ENCODE assay signal across 1 cellular context in genomic region chr4:1289232-1290164, GRCh38.
A peak's percentile ranks its signal among the peaks of the same experiment; 100 is the strongest.
TF ChIP-seq lines count a peak whose summit lies in the region.

Gene MAEA, plus strand, starts transcription at chr4:1289891. Its CDS starts 23 bp downstream, at chr4:1289914.

TF ChIP-seq in HepG2, 621 proteins besides CTCF, POLR2A, EP300 and RAD21 (continued from another document and continues in another):
- TF ChIP-seq, protein P1, sequence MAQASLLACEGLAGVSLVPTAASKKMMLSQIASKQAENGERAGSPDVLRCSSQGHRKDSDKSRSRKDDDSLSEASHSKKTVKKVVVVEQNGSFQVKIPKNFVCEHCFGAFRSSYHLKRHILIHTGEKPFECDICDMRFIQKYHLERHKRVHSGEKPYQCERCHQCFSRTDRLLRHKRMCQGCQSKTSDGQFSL (CRISPR knock-in tag; IDR thresholded peaks at IDR 0.05) = no peak
- TF ChIP-seq PHF21A (CRISPR knock-in tag; IDR thresholded peaks at IDR 0.05) = peak; percentile 84
- no peak for TF ChIP-seq ZSCAN12 (CRISPR knock-in tag; IDR thresholded peaks at IDR 0.05)
- TF ChIP-seq, protein P2, sequence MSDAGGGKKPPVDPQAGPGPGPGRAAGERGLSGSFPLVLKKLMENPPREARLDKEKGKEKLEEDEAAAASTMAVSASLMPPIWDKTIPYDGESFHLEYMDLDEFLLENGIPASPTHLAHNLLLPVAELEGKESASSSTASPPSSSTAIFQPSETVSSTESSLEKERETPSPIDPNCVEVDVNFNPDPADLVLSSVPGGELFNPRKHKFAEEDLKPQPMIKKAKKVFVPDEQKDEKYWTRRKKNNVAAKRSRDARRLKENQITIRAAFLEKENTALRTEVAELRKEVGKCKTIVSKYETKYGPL (CRISPR knock-in tag; IDR thresholded peaks at IDR 0.05) = no peak
- TF ChIP-seq ZFY (CRISPR knock-in tag; IDR thresholded peaks at IDR 0.05) = peak; percentile 87
- TF ChIP-seq PLSCR1 (CRISPR knock-in tag; IDR thresholded peaks at IDR 0.05; ENCODE audit: borderline replicate concordance) = no peak
- no peak; the same call in 1 of the 2 replicates for TF ChIP-seq ZMAT3 (CRISPR knock-in tag; conservative IDR thresholded peaks at IDR 0.05)
- TF ChIP-seq, protein P3, sequence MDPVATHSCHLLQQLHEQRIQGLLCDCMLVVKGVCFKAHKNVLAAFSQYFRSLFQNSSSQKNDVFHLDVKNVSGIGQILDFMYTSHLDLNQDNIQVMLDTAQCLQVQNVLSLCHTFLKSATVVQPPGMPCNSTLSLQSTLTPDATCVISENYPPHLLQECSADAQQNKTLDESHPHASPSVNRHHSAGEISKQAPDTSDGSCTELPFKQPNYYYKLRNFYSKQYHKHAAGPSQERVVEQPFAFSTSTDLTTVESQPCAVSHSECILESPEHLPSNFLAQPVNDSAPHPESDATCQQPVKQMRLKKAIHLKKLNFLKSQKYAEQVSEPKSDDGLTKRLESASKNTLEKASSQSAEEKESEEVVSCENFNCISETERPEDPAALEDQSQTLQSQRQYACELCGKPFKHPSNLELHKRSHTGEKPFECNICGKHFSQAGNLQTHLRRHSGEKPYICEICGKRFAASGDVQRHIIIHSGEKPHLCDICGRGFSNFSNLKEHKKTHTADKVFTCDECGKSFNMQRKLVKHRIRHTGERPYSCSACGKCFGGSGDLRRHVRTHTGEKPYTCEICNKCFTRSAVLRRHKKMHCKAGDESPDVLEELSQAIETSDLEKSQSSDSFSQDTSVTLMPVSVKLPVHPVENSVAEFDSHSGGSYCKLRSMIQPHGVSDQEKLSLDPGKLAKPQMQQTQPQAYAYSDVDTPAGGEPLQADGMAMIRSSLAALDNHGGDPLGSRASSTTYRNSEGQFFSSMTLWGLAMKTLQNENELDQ (CRISPR knock-in tag; IDR thresholded peaks at IDR 0.05; ENCODE audit: borderline replicate concordance) = no peak
- no peak for TF ChIP-seq PAX8 (CRISPR knock-in tag; IDR thresholded peaks at IDR 0.05; ENCODE audit: borderline replicate concordance)
- no peak for TF ChIP-seq ZBTB1 (CRISPR knock-in tag; IDR thresholded peaks at IDR 0.05; ENCODE audit: borderline replicate concordance)
- peak; percentile 31; the same call in 1 of the 2 replicates for TF ChIP-seq IRF2 (CRISPR knock-in tag; IDR thresholded peaks at IDR 0.05)
- peak; percentile 75 for TF ChIP-seq SRY (CRISPR knock-in tag; IDR thresholded peaks at IDR 0.05)
- no peak for TF ChIP-seq ZFP90 (CRISPR knock-in tag; IDR thresholded peaks at IDR 0.05; ENCODE audit: borderline replicate concordance)
- TF ChIP-seq ZNF549 (CRISPR knock-in tag; IDR thresholded peaks at IDR 0.05) = no peak
- TF ChIP-seq NFKBIZ (CRISPR knock-in tag; IDR thresholded peaks at IDR 0.05) = no peak; the same call in 1 of the 2 replicates
- TF ChIP-seq, protein P4, sequence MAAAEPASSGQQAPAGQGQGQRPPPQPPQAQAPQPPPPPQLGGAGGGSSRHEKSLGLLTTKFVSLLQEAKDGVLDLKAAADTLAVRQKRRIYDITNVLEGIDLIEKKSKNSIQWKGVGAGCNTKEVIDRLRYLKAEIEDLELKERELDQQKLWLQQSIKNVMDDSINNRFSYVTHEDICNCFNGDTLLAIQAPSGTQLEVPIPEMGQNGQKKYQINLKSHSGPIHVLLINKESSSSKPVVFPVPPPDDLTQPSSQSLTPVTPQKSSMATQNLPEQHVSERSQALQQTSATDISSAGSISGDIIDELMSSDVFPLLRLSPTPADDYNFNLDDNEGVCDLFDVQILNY (CRISPR knock-in tag; conservative IDR thresholded peaks at IDR 0.05) = peak; percentile 86
- TF ChIP-seq, protein P5, sequence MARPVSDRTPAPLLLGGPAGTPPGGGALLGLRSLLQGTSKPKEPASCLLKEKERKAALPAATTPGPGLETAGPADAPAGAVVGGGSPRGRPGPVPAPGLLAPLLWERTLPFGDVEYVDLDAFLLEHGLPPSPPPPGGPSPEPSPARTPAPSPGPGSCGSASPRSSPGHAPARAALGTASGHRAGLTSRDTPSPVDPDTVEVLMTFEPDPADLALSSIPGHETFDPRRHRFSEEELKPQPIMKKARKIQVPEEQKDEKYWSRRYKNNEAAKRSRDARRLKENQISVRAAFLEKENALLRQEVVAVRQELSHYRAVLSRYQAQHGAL (CRISPR knock-in tag; IDR thresholded peaks at IDR 0.05; ENCODE audit: not compliant biosample characterization) = no peak
- TF ChIP-seq ATF3 (CRISPR knock-in tag; IDR thresholded peaks at IDR 0.05) = peak; percentile 41; the same call in 1 of the 2 replicates
- no peak for TF ChIP-seq MED8 (CRISPR knock-in tag; IDR thresholded peaks at IDR 0.05; ENCODE audit: insufficient replicate concordance)
- 0 out of 2 replicates have a peak, but pooled peaks have one; percentile 44 for TF ChIP-seq RFXANK (CRISPR knock-in tag; IDR thresholded peaks at IDR 0.05)
- TF ChIP-seq, protein P6, sequence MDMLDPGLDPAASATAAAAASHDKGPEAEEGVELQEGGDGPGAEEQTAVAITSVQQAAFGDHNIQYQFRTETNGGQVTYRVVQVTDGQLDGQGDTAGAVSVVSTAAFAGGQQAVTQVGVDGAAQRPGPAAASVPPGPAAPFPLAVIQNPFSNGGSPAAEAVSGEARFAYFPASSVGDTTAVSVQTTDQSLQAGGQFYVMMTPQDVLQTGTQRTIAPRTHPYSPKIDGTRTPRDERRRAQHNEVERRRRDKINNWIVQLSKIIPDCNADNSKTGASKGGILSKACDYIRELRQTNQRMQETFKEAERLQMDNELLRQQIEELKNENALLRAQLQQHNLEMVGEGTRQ (IDR thresholded peaks at IDR 0.05; ENCODE audit: low read depth, low read length) = no peak
- TF ChIP-seq, protein P6 (CRISPR knock-in tag; IDR thresholded peaks at IDR 0.05; ENCODE audit: borderline replicate concordance) = no peak
- TF ChIP-seq ZNF17 (CRISPR knock-in tag; IDR thresholded peaks at IDR 0.05) = no peak
- no peak for TF ChIP-seq ZMYM2 (CRISPR knock-in tag; IDR thresholded peaks at IDR 0.05)
- no peak for TF ChIP-seq ZNF292 (CRISPR knock-in tag; IDR thresholded peaks at IDR 0.05; ENCODE audit: borderline replicate concordance, low read depth)
- TF ChIP-seq SP2 (CRISPR knock-in tag; IDR thresholded peaks at IDR 0.05) = peak; percentile 93
- TF ChIP-seq, protein P7, sequence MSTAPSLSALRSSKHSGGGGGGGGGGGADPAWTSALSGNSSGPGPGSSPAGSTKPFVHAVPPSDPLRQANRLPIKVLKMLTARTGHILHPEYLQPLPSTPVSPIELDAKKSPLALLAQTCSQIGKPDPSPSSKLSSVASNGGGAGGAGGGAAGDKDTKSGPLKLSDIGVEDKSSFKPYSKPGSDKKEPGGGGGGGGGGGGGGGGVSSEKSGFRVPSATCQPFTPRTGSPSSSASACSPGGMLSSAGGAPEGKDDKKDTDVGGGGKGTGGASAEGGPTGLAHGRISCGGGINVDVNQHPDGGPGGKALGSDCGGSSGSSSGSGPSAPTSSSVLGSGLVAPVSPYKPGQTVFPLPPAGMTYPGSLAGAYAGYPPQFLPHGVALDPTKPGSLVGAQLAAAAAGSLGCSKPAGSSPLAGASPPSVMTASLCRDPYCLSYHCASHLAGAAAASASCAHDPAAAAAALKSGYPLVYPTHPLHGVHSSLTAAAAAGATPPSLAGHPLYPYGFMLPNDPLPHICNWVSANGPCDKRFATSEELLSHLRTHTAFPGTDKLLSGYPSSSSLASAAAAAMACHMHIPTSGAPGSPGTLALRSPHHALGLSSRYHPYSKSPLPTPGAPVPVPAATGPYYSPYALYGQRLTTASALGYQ (CRISPR knock-in tag; IDR thresholded peaks at IDR 0.05) = no peak
- no peak for TF ChIP-seq HOXA7 (CRISPR knock-in tag; IDR thresholded peaks at IDR 0.05)
- TF ChIP-seq HNRNPH1 (optimal IDR thresholded peaks at IDR 0.05; ENCODE audit: low read depth, low read length) = no peak
- no peak; the same call in none of the 2 replicates for TF ChIP-seq ZNF274 (CRISPR knock-in tag; IDR thresholded peaks at IDR 0.05)
- TF ChIP-seq ZNF639 (CRISPR knock-in tag; conservative IDR thresholded peaks at IDR 0.05) = no peak; the same call in 1 of the 2 replicates
- no peak for TF ChIP-seq RNF219 (CRISPR knock-in tag; IDR thresholded peaks at IDR 0.05)
- TF ChIP-seq ZSCAN30 (CRISPR knock-in tag; IDR thresholded peaks at IDR 0.05) = no peak
- 0 out of 2 replicates have a peak, but pooled peaks have one; percentile 20 for TF ChIP-seq ZNF335 (CRISPR knock-in tag; IDR thresholded peaks at IDR 0.05)
- TF ChIP-seq ZNF563 (CRISPR knock-in tag; IDR thresholded peaks at IDR 0.05) = no peak
- TF ChIP-seq ZFP1 (CRISPR knock-in tag; IDR thresholded peaks at IDR 0.05) = no peak
- peak; percentile 83 for TF ChIP-seq ZBTB2 (CRISPR knock-in tag; IDR thresholded peaks at IDR 0.05; ENCODE audit: low read depth)
- peak; percentile 36 for TF ChIP-seq IKZF4 (CRISPR knock-in tag; IDR thresholded peaks at IDR 0.05; ENCODE audit: borderline replicate concordance, low read depth, not compliant biosample characterization)
- TF ChIP-seq FOXA3 (CRISPR knock-in tag; IDR thresholded peaks at IDR 0.05) = no peak
- TF ChIP-seq, protein P8, sequence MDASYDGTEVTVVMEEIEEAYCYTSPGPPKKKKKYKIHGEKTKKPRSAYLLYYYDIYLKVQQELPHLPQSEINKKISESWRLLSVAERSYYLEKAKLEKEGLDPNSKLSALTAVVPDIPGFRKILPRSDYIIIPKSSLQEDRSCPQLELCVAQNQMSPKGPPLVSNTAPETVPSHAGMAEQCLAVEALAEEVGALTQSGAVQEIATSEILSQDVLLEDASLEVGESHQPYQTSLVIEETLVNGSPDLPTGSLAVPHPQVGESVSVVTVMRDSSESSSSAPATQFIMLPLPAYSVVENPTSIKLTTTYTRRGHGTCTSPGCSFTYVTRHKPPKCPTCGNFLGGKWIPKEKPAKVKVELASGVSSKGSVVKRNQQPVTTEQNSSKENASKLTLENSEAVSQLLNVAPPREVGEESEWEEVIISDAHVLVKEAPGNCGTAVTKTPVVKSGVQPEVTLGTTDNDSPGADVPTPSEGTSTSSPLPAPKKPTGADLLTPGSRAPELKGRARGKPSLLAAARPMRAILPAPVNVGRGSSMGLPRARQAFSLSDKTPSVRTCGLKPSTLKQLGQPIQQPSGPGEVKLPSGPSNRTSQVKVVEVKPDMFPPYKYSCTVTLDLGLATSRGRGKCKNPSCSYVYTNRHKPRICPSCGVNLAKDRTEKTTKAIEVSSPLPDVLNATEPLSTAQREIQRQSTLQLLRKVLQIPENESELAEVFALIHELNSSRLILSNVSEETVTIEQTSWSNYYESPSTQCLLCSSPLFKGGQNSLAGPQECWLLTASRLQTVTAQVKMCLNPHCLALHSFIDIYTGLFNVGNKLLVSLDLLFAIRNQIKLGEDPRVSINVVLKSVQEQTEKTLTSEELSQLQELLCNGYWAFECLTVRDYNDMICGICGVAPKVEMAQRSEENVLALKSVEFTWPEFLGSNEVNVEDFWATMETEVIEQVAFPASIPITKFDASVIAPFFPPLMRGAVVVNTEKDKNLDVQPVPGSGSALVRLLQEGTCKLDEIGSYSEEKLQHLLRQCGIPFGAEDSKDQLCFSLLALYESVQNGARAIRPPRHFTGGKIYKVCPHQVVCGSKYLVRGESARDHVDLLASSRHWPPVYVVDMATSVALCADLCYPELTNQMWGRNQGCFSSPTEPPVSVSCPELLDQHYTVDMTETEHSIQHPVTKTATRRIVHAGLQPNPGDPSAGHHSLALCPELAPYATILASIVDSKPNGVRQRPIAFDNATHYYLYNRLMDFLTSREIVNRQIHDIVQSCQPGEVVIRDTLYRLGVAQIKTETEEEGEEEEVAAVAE (CRISPR knock-in tag; IDR thresholded peaks at IDR 0.05; ENCODE audit: borderline replicate concordance) = peak; percentile 22; the same call in 1 of the 2 replicates
- TF ChIP-seq SP4 (CRISPR knock-in tag; IDR thresholded peaks at IDR 0.05) = peak; percentile 80
